In genomic region chr2:202529389-202529788, GRCh38 we compare ENCODE assay signal across 14 cellular contexts.
DNase-seq lines count a peak whose midpoint lies in the region; ATAC-seq and TF ChIP-seq lines count a peak whose summit lies in the region.
"Had no signal": no experiment of that assay in that cellular context is flagged by ENCODE, and none has a peak within 500 bp of the region (broad histone marks: within the 10 kb centered on the region; RNA-seq: fewer than 3 reads in every experiment).

No MANE protein-coding gene starts in this region.

- H3K27ac ChIP-seq in right lobe of liver, result no peak overlapping the region
- H3K27ac ChIP-seq: heart left ventricle, transverse colon had no signal

- peak overlapping the region; percentile 61 for H3K4me3 Mint-ChIP-seq in activated naive CD4-positive, alpha-beta T cell treated with anti-CD3 and anti-CD28 coated beads, Interleukin-2, amount 50 U/mL, for 24 hours
- no peak overlapping the region for H3K4me3 Mint-ChIP-seq in activated naive CD4-positive, alpha-beta T cell treated with anti-CD3 and anti-CD28 coated beads, Interleukin-2, amount 10 ng/mL, durations not matched to agents 7 days and 5 days

- H3K4me3 ChIP-seq in right lobe of liver, result no peak overlapping the region
- H3K4me3 ChIP-seq: heart left ventricle, transverse colon had no signal

- TF ChIP-seq CTCF in right lobe of liver (IDR thresholded peaks at IDR 0.05), result no peak

- no peaks in the 10 kb centered on the region for H3K27me3 ChIP-seq in right lobe of liver
- H3K27me3 ChIP-seq: heart left ventricle, transverse colon had no signal

- H3K27ac Mint-ChIP-seq in activated naive CD4-positive, alpha-beta T cell treated with anti-CD3 and anti-CD28 coated beads, Interleukin-2, amount 50 U/mL, for 24 hours, result peak overlapping the region; percentile 30
- H3K27ac Mint-ChIP-seq in activated naive CD4-positive, alpha-beta T cell treated with anti-CD3 and anti-CD28 coated beads, Interleukin-2, amount 10 ng/mL, durations not matched to agents 7 days and 5 days, result no peak overlapping the region

- intact Hi-C loops in right lobe of liver (cut with DNase I), result no loop called here

- ATAC-seq in HG03432 (IDR thresholded peaks at IDR 0.05; ENCODE audit: unreplicated experiment) (no peak), right lobe of liver (no peak), GM18519 (IDR thresholded peaks at IDR 0.05; ENCODE audit: low FRiP score, unreplicated experiment) (no peak)
- ATAC-seq: HCT116, heart left ventricle had no signal

- no peak for DNase-seq in activated naive CD4-positive, alpha-beta T cell treated with anti-CD3 and anti-CD28 coated beads, Interleukin-2, amount 10 ng/mL, durations not matched to agents 7 days and 5 days
- DNase-seq in RPMI7951 (ENCODE audit: low read depth), result peak; percentile 48
- peak; percentile 68 for DNase-seq in fibroblast of peridontal ligament (ENCODE audit: extremely low read depth)
- no peak for DNase-seq in GDM1 (lab: John Stamatoyannopoulos, UW)
- DNase-seq in right lobe of liver, result no peak
- DNase-seq: DMS79, heart left ventricle, NCI-H1417 treated with DMSO at 0.1 percent for 48 hours, NCI-H526 treated with DMSO at 0.1 percent for 48 hours, transverse colon had no signal

- no peaks in the 10 kb centered on the region for H3K9me3 Mint-ChIP-seq in activated naive CD4-positive, alpha-beta T cell treated with anti-CD3 and anti-CD28 coated beads, Interleukin-2, amount 50 U/mL, for 24 hours
- H3K9me3 Mint-ChIP-seq in activated naive CD4-positive, alpha-beta T cell treated with anti-CD3 and anti-CD28 coated beads, Interleukin-2, amount 10 ng/mL, durations not matched to agents 7 days and 5 days, result no peaks in the 10 kb centered on the region

- H3K4me1 Mint-ChIP-seq in activated naive CD4-positive, alpha-beta T cell treated with anti-CD3 and anti-CD28 coated beads, Interleukin-2, amount 50 U/mL, for 24 hours, result peaks cover 28% of the 10 kb centered on the region
- peaks cover 17% of the 10 kb centered on the region for H3K4me1 Mint-ChIP-seq in activated naive CD4-positive, alpha-beta T cell treated with anti-CD3 and anti-CD28 coated beads, Interleukin-2, amount 10 ng/mL, durations not matched to agents 7 days and 5 days

- CTCF ChIA-PET in activated naive CD4-positive, alpha-beta T cell treated with anti-CD3 and anti-CD28 coated beads, Interleukin-2, amount 10 ng/mL, durations not matched to agents 7 days and 5 days (lab: Charles Lee), result no interaction called here

- no peaks in the 10 kb centered on the region for H3K9me3 ChIP-seq in right lobe of liver
- H3K9me3 ChIP-seq: heart left ventricle, transverse colon had no signal

- WGBS in right lobe of liver (ENCODE audit: insufficient coverage, low coverage, low lambda C conversion rate, missing lambda C conversion rate), result 50% methylated on average over 1 of the region's 1 CpG

- no peaks in the 10 kb centered on the region for H3K27me3 Mint-ChIP-seq in activated naive CD4-positive, alpha-beta T cell treated with anti-CD3 and anti-CD28 coated beads, Interleukin-2, amount 50 U/mL, for 24 hours
- no peaks in the 10 kb centered on the region for H3K27me3 Mint-ChIP-seq in activated naive CD4-positive, alpha-beta T cell treated with anti-CD3 and anti-CD28 coated beads, Interleukin-2, amount 10 ng/mL, durations not matched to agents 7 days and 5 days

- peaks cover 0 to 12% (median 4%) of the 10 kb centered on the region in 4 donors for H3K4me1 ChIP-seq in right lobe of liver

- H3K36me3 Mint-ChIP-seq in activated naive CD4-positive, alpha-beta T cell treated with anti-CD3 and anti-CD28 coated beads, Interleukin-2, amount 50 U/mL, for 24 hours, result peaks cover 2% of the 10 kb centered on the region
- no peaks in the 10 kb centered on the region for H3K36me3 Mint-ChIP-seq in activated naive CD4-positive, alpha-beta T cell treated with anti-CD3 and anti-CD28 coated beads, Interleukin-2, amount 10 ng/mL, durations not matched to agents 7 days and 5 days

- peaks cover 0 to 19% (median 0%) of the 10 kb centered on the region in 4 donors for H3K36me3 ChIP-seq in right lobe of liver

- no peak for TF ChIP-seq POLR2A in right lobe of liver (IDR thresholded peaks at IDR 0.05)

Comparison
In these comparisons a context has a peak if more than half of its experiments do, and no peak if none do; other contexts are left out.
1. DNase-seq: peak in RPMI7951 (single experiment) and fibroblast of peridontal ligament (single experiment); none in activated naive CD4-positive, alpha-beta T cell treated with anti-CD3 and anti-CD28 coated beads, Interleukin-2, amount 10 ng/mL, durations not matched to agents 7 days and 5 days (single experiment), GDM1 (single experiment) and right lobe of liver (0 of 3).